2 cellular contexts compared by ENCODE assay signal in genomic region chr19:1630012-1630411, GRCh38.
TF ChIP-seq lines count a peak whose summit lies in the region.

No MANE protein-coding gene starts in this region.

TF ChIP-seq in IMR-90, 13 proteins besides CTCF, POLR2A, EP300 and RAD21:
- TF ChIP-seq FOS (IDR thresholded peaks at IDR 0.05; ENCODE audit: low read depth, low read length), result no peak
- TF ChIP-seq MXI1 (IDR thresholded peaks at IDR 0.05; ENCODE audit: borderline replicate concordance, low read depth, low read length), result no peak
- TF ChIP-seq, protein P1, sequence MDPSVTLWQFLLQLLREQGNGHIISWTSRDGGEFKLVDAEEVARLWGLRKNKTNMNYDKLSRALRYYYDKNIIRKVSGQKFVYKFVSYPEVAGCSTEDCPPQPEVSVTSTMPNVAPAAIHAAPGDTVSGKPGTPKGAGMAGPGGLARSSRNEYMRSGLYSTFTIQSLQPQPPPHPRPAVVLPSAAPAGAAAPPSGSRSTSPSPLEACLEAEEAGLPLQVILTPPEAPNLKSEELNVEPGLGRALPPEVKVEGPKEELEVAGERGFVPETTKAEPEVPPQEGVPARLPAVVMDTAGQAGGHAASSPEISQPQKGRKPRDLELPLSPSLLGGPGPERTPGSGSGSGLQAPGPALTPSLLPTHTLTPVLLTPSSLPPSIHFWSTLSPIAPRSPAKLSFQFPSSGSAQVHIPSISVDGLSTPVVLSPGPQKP (IDR thresholded peaks at IDR 0.05; ENCODE audit: borderline replicate concordance, low read depth, low read length), result no peak
- TF ChIP-seq MAFK (IDR thresholded peaks at IDR 0.05; ENCODE audit: low read depth, low read length), result no peak
- TF ChIP-seq, protein P2, sequence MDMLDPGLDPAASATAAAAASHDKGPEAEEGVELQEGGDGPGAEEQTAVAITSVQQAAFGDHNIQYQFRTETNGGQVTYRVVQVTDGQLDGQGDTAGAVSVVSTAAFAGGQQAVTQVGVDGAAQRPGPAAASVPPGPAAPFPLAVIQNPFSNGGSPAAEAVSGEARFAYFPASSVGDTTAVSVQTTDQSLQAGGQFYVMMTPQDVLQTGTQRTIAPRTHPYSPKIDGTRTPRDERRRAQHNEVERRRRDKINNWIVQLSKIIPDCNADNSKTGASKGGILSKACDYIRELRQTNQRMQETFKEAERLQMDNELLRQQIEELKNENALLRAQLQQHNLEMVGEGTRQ (IDR thresholded peaks at IDR 0.05; ENCODE audit: low read depth, low read length), result no peak
- no peak for TF ChIP-seq BHLHE40 (IDR thresholded peaks at IDR 0.05; ENCODE audit: low read depth, low read length)
- no peak for TF ChIP-seq RCOR1 (IDR thresholded peaks at IDR 0.05; ENCODE audit: insufficient replicate concordance, low read length)
- TF ChIP-seq CEBPB (IDR thresholded peaks at IDR 0.05; ENCODE audit: low read depth, low read length), result no peak

TF ChIP-seq in K562, 482 proteins besides CTCF, POLR2A, EP300 and RAD21:
- TF ChIP-seq PURB (CRISPR knock-in tag; IDR thresholded peaks at IDR 0.05; ENCODE audit: low read depth) (no peak), POLR2G (IDR thresholded peaks at IDR 0.05; ENCODE audit: low read depth, low read length) (0 out of 2 replicates have a peak, but pooled peaks have one; percentile 14)
